Comparison of ENCODE assay signal across 22 cellular contexts in the genomic region with DNA sequence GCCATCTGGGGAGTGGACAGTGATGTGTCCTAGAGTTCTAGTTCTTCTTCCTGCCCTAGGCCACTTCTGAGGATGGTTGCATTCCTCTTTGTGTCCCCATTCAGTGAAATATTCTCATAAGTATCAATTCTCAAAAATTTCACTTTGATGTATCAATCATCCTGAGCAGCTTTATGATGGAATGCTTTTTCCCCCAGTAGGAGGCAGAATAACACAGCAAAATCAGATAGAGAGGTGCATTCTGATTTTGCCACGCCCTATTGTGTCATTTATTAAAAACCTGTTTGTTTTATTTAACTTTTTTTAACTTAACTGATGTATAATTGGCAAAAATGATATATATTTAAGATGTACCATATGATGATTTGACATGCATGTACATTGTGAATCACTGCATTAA.
DNase-seq lines count a peak whose midpoint lies in the region; ATAC-seq, FAIRE-seq and TF ChIP-seq lines count a peak whose summit lies in the region.
"Had no signal": no experiment of that assay in that cellular context is flagged by ENCODE, and none has a peak within 500 bp of the region (broad histone marks: within the 10 kb centered on the region; RNA-seq: fewer than 3 reads in every experiment).

No MANE protein-coding gene starts in this region.

- H3K9me3 Mint-ChIP-seq in GM23338: peaks cover 74% of the 10 kb centered on the region

- no peak for FAIRE-seq in small intestine (lab: Jason Lieb, UNC)

- no peak overlapping the region for H3K27ac Mint-ChIP-seq in GM23338
- H3K27ac Mint-ChIP-seq: brain; CD8-positive, alpha-beta T cell; naive thymus-derived CD4-positive, alpha-beta T cell; T-helper 2 cell treated with Interferon-gamma antibody and Interleukin-4, amounts not matched to agents 5 μg/mL and 100 μg/mL, for 36 hours had no signal

- TF ChIP-seq CTCF in PC-3 (conservative IDR thresholded peaks at IDR 0.05; ENCODE audit: low read depth, low read length): peak; percentile 38; the same call in 1 of the 2 replicates
- TF ChIP-seq CTCF in GM23338 (conservative IDR thresholded peaks at IDR 0.05; ENCODE audit: low read depth in 2 of 2): no peak
- TF ChIP-seq CTCF in foreskin keratinocyte (conservative IDR thresholded peaks at IDR 0.05): no peak

- H3K9me2 ChIP-seq in PC-3 (replicated peaks; ENCODE audit: low read length) (no peaks in the 10 kb centered on the region), GM23338 (ENCODE audit: insufficient read depth) (no peaks in the 10 kb centered on the region)

- H3K9ac ChIP-seq in PC-3 (ENCODE audit: low read length): no peak overlapping the region

- no peaks in the 10 kb centered on the region for H4K20me1 ChIP-seq in PC-3 (ENCODE audit: low read length)
- no peaks in the 10 kb centered on the region for H4K20me1 ChIP-seq in GM23338 (replicated peaks; ENCODE audit: insufficient read depth)

- intact Hi-C loops in PC-3 (cut with micrococcal nuclease): no loop called here

- no peak overlapping the region for H2AFZ ChIP-seq in PC-3 (ENCODE audit: low read length)
- H2AFZ ChIP-seq in GM23338: no peak overlapping the region

- ATAC-seq in HG03342 (IDR thresholded peaks at IDR 0.05; ENCODE audit: unreplicated experiment): peak; percentile 62
- no peak for ATAC-seq in PC-3
- ATAC-seq in GM23338: no peak
- no peak for ATAC-seq in foreskin keratinocyte
- no peak for ATAC-seq in HG03095 (IDR thresholded peaks at IDR 0.05; ENCODE audit: unreplicated experiment)
- ATAC-seq: CD8-positive, alpha-beta T cell; naive thymus-derived CD4-positive, alpha-beta T cell had no signal

- peaks cover 3% of the 10 kb centered on the region; the same call in 2 of the 3 replicates for H3K36me3 Mint-ChIP-seq in GM23338 (ENCODE audit: low read depth)
- H3K36me3 Mint-ChIP-seq: brain; CD8-positive, alpha-beta T cell; naive thymus-derived CD4-positive, alpha-beta T cell had no signal

- DNase-seq in DMS 273 (lab: John Stamatoyannopoulos, UW; ENCODE audit: unreplicated experiment) (peak; percentile 0), DMS 273 treated with DMSO at 0.1 percent for 48 hours (lab: John Stamatoyannopoulos, UW) (no peak), PC-3 (peak; percentile 8), small intestine (peak; percentile 3), GM23338 (ENCODE audit: low spot score) (no peak), foreskin keratinocyte (no peak)
- DNase-seq: 8988T; activated CD8-positive, alpha-beta memory T cell treated with anti-CD3 and anti-CD28 coated beads, Interleukin-2, amount 50 U/mL, for 48 hours; activated naive CD4-positive, alpha-beta T cell treated with anti-CD3 and anti-CD28 coated beads, Interleukin-2, amount 50 U/mL, for 16 hours; CD8-positive, alpha-beta T cell; GDM1; GOT3; left ventricle myocardium inferior; naive thymus-derived CD4-positive, alpha-beta T cell; NCI-H1930; NCI-H524 treated with DMSO at 0.1 percent for 48 hours; stimulated activated CD4-positive, alpha-beta T cell treated with anti-CD3 and anti-CD28 coated beads, Interleukin-12 subunit alpha, Interleukin-12 subunit beta, amount 100 ng/mL, for 4 hours had no signal

- CTCF ChIA-PET in PC-3 (lab: Charles Lee): no interaction called here

- no peaks in the 10 kb centered on the region for H3K27me3 Mint-ChIP-seq in GM23338 (ENCODE audit: insufficient read depth, low read depth, poor library complexity)

- WGBS in small intestine, 3 donors: 5 to 47% (median 22%) methylated on average over 1 of the region's 1 CpG

- H3K4me3 ChIP-seq in PC-3 (ENCODE audit: low read length) (no peak overlapping the region), small intestine (ENCODE audit: low read depth in 1 of 2, low read length in 2 of 2) (no peak overlapping the region), GM23338 (no peak overlapping the region)
- H3K4me3 ChIP-seq: left ventricle myocardium inferior, prostate gland had no signal

- H3K4me2 ChIP-seq in PC-3 (ENCODE audit: low read length): no peak overlapping the region
- H3K4me2 ChIP-seq in GM23338: no peak overlapping the region

- H3K27me3 ChIP-seq in PC-3 (ENCODE audit: low read length): peaks cover 11% of the 10 kb centered on the region; the same call in 1 of the 2 replicates
- H3K27me3 ChIP-seq in small intestine (ENCODE audit: control insufficient read depth in 2 of 2, insufficient read depth in 2 of 2, low read length in 2 of 2): no peaks in the 10 kb centered on the region
- H3K27me3 ChIP-seq in GM23338 (ENCODE audit: insufficient read depth): no peaks in the 10 kb centered on the region
- H3K27me3 ChIP-seq in foreskin keratinocyte: no peaks in the 10 kb centered on the region

- no peak overlapping the region for H3K4me3 Mint-ChIP-seq in GM23338
- H3K4me3 Mint-ChIP-seq: brain; CD8-positive, alpha-beta T cell; naive thymus-derived CD4-positive, alpha-beta T cell; T-helper 2 cell treated with Interferon-gamma antibody and Interleukin-4, amounts not matched to agents 5 μg/mL and 100 μg/mL, for 36 hours had no signal

- no TSS peak for BruUV-seq in PC-3 (replicated peaks; lab: Mats Ljungman, UMichigan)

- H3K27ac ChIP-seq in PC-3 (ENCODE audit: low read length) (no peak overlapping the region), small intestine (ENCODE audit: low read depth in 1 of 2, low read length in 1 of 2) (no peak overlapping the region), GM23338 (ENCODE audit: low read depth) (no peak overlapping the region), foreskin keratinocyte (no peak overlapping the region)
- H3K27ac ChIP-seq: left ventricle myocardium inferior, prostate gland had no signal

- H3F3A ChIP-seq in PC-3 (ENCODE audit: low read length, unreplicated experiment): no peaks in the 10 kb centered on the region
- H3F3A ChIP-seq in GM23338 (replicated peaks; ENCODE audit: low read depth): no peaks in the 10 kb centered on the region

- H3K4me1 ChIP-seq in PC-3 (ENCODE audit: insufficient read depth, low read length) (no peaks in the 10 kb centered on the region), small intestine (ENCODE audit: control insufficient read depth in 2 of 2, insufficient read depth in 1 of 2, low read depth in 1 of 2, low read length in 1 of 2) (no peaks in the 10 kb centered on the region), GM23338 (ENCODE audit: insufficient read depth) (no peaks in the 10 kb centered on the region), foreskin keratinocyte (no peaks in the 10 kb centered on the region)
- H3K4me1 ChIP-seq: left ventricle myocardium inferior, prostate gland had no signal

- H3K36me3 ChIP-seq in PC-3 (ENCODE audit: low read depth, low read length): no peaks in the 10 kb centered on the region
- no peaks in the 10 kb centered on the region for H3K36me3 ChIP-seq in small intestine (ENCODE audit: control insufficient read depth in 2 of 2, insufficient read depth in 2 of 2, low read length in 2 of 2)
- H3K36me3 ChIP-seq in GM23338 (ENCODE audit: insufficient read depth): peaks cover 9% of the 10 kb centered on the region; the same call in 1 of the 2 replicates
- H3K36me3 ChIP-seq: left ventricle myocardium inferior, prostate gland had no signal

- H3K9me3 ChIP-seq in PC-3 (ENCODE audit: low read length): no peaks in the 10 kb centered on the region
- no peaks in the 10 kb centered on the region for H3K9me3 ChIP-seq in small intestine (ENCODE audit: control insufficient read depth, low read depth)
- H3K9me3 ChIP-seq: left ventricle myocardium inferior, prostate gland had no signal

- POLR2A ChIA-PET in PC-3 (lab: Charles Lee; ENCODE audit: unreplicated experiment): no interaction called here

- no peaks in the 10 kb centered on the region; the same call in 2 of the 3 replicates for H3K4me1 Mint-ChIP-seq in GM23338
- H3K4me1 Mint-ChIP-seq: brain; naive thymus-derived CD4-positive, alpha-beta T cell had no signal

- H3K79me2 ChIP-seq in PC-3 (ENCODE audit: low read length): no peaks in the 10 kb centered on the region
- H3K79me2 ChIP-seq in GM23338 (replicated peaks; ENCODE audit: insufficient read depth): no peaks in the 10 kb centered on the region

TF ChIP-seq in GM23338, 12 proteins besides CTCF, POLR2A, EP300 and RAD21 (continues in another document):
- TF ChIP-seq STAT1 (IDR thresholded peaks at IDR 0.05; ENCODE audit: unreplicated experiment): no peak
- TF ChIP-seq ZNF114 (CRISPR knock-in tag; IDR thresholded peaks at IDR 0.05): no peak
- no peak for TF ChIP-seq EZH2phosphoT487 (IDR thresholded peaks at IDR 0.05; ENCODE audit: unreplicated experiment)

Comparison
In these comparisons a context has a peak if more than half of its experiments do, and no peak if none do; other contexts are left out.
1. DNase-seq: peak in DMS 273 (single experiment), PC-3 (single experiment) and small intestine (single experiment); none in DMS 273 treated with DMSO at 0.1 percent for 48 hours (single experiment), GM23338 (single experiment) and foreskin keratinocyte (0 of 2).